In the genomic region with DNA sequence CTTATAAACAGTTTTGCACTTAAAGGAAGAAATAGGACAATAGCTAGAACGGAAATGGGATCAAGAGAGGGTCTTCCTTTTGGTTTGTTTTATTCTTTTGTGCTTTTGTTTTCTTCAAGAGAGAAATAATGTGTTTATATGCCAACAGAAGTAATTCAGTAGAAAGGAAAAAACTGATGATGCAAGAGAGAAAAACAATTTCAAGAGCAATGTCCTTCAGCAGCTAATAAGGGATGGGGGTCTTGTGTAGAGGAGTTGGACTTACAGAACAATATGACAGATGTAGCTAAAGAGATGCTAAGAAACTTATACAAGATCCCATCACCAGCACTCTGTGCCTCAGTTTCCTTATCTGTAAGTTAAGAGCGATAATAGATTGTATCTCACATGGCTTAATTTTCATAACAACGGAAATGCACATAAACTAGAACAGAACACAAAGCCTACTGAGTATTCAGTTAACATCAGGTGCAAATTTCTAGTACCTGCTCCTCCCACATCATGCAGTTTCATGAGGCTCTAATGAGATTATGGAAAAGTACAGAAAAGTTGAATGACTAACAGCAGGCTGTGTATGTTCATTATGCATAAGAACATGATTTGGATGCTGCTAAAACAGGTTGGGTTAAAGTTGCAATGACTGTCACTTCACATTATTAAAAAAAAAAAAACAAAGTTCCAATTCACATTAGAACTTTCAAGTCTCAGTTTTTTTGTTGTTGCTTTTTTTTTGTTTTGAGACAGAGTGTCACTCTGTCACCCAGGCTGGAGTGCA, we compare ENCODE assay signal across 17 cellular contexts.
"Had no signal": no experiment of that assay in that cellular context is flagged by ENCODE, and none has a peak within 500 bp of the region (broad histone marks: within the 10 kb centered on the region; RNA-seq: fewer than 3 reads in every experiment).

No MANE protein-coding gene starts in this region.

- H3K9me3 Mint-ChIP-seq: activated CD4-positive, alpha-beta T cell treated with anti-CD3 and anti-CD28 coated beads, Interleukin-2, amount 10 ng/mL, durations not matched to agents 7 days and 5 days; activated naive CD4-positive, alpha-beta T cell treated with anti-CD3 and anti-CD28 coated beads, Interleukin-2, amount 50 U/mL, for 72 hours; activated T-helper 2 cell treated with anti-CD3 and anti-CD28 coated beads, Interferon-gamma antibody, Interleukin-2, Interleukin-4, amounts not matched to agents 10 μg/mL and 5 μg/mL and 100 μg/mL, durations not matched to agents 14 hours and 24 hours and 36 hours; naive B cell had no signal

- H3K27ac Mint-ChIP-seq: activated CD4-positive, alpha-beta T cell treated with anti-CD3 and anti-CD28 coated beads, Interleukin-2, amount 10 ng/mL, durations not matched to agents 7 days and 5 days; activated CD8-positive, alpha-beta memory T cell treated with anti-CD3 and anti-CD28 coated beads, Interleukin-2, amount 10 ng/mL, durations not matched to agents 7 days and 5 days; activated T-helper 2 cell treated with anti-CD3 and anti-CD28 coated beads, Interferon-gamma antibody, Interleukin-2, Interleukin-4, amounts not matched to agents 10 μg/mL and 5 μg/mL and 100 μg/mL, durations not matched to agents 14 hours and 24 hours and 36 hours had no signal

- H3K9me3 ChIP-seq: breast epithelium, esophagus squamous epithelium, transverse colon had no signal

- H3K27me3 ChIP-seq: breast epithelium, esophagus squamous epithelium, transverse colon had no signal

- H3K4me1 ChIP-seq: breast epithelium had no signal

- H3K36me3 Mint-ChIP-seq: naive B cell had no signal

- H3K4me3 Mint-ChIP-seq: activated CD4-positive, alpha-beta T cell treated with anti-CD3 and anti-CD28 coated beads, Interleukin-2, amount 10 ng/mL, durations not matched to agents 7 days and 5 days; activated CD8-positive, alpha-beta memory T cell treated with anti-CD3 and anti-CD28 coated beads, Interleukin-2, amount 10 ng/mL, durations not matched to agents 7 days and 5 days; naive B cell had no signal

- DNase-seq: activated CD4-positive, alpha-beta T cell treated with anti-CD3 and anti-CD28 coated beads, Interleukin-2, amount 10 ng/mL, durations not matched to agents 7 days and 5 days; activated CD8-positive, alpha-beta memory T cell treated with anti-CD3 and anti-CD28 coated beads, Interleukin-2, amount 10 ng/mL, durations not matched to agents 7 days and 5 days; anterior cingulate cortex; esophagus squamous epithelium; foreskin fibroblast; left cardiac atrium; midbrain; naive B cell; posterior cingulate gyrus; T1000; transverse colon had no signal

- H3K27ac ChIP-seq: breast epithelium, esophagus squamous epithelium, skin epidermis, transverse colon, VCaP had no signal

- H3K27me3 Mint-ChIP-seq: activated CD4-positive, alpha-beta T cell treated with anti-CD3 and anti-CD28 coated beads, Interleukin-2, amount 10 ng/mL, durations not matched to agents 7 days and 5 days; activated CD8-positive, alpha-beta memory T cell treated with anti-CD3 and anti-CD28 coated beads, Interleukin-2, amount 10 ng/mL, durations not matched to agents 7 days and 5 days; naive B cell had no signal

- ATAC-seq: activated CD8-positive, alpha-beta memory T cell treated with anti-CD3 and anti-CD28 coated beads, Interleukin-2, amount 10 ng/mL, durations not matched to agents 7 days and 5 days; left cardiac atrium had no signal

- H3K36me3 ChIP-seq: breast epithelium, esophagus squamous epithelium, transverse colon had no signal

- H3K4me3 ChIP-seq: breast epithelium, esophagus squamous epithelium, lung, skin epidermis, transverse colon had no signal
